In the genomic region with DNA sequence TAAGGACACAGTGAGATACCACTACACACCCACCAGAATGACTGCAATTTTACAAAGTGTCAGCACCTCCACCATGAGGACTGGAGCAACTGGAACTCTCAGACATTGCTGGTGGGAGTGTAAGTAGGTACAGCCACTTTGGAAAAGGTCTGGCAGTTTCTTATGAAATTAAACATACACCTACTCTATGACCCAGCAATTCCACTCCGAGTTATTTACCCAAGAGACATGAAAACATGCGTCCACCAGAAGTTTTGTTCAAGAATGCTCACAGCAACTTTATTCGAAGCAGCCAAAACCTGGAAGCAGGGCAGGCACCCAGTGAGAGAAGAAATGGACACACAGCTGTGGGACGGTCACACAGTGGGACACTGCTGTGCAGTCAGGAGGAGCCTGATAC, we compare ENCODE assay signal across 9 cellular contexts.
"Had no signal": no experiment of that assay in that cellular context is flagged by ENCODE, and none has a peak within 500 bp of the region (broad histone marks: within the 10 kb centered on the region; RNA-seq: fewer than 3 reads in every experiment).

No MANE protein-coding gene starts in this region.

- ATAC-seq: GM23338 had no signal

- H3K4me3 Mint-ChIP-seq: GM23338, H9, HFFc6, IgD-negative memory B cell had no signal

- H3K4me1 Mint-ChIP-seq: IgD-negative memory B cell had no signal

- H3K27ac ChIP-seq: HL-60 had no signal

- H3K27ac Mint-ChIP-seq: GM23338, H9, HFFc6, IgD-negative memory B cell had no signal

- FAIRE-seq: H1, H54 had no signal

- H3K4me2 ChIP-seq: GM23338 had no signal

- H3K4me3 ChIP-seq: GM23338 had no signal

- H2AFZ ChIP-seq: GM23338 had no signal

- DNase-seq: H9, HCEC 1CT, HFFc6, KBM-7 had no signal
